Comparison of ENCODE assay signal across 1 cellular context in genomic region chr3:129114455-129114854, GRCh38.
TF ChIP-seq lines count a peak whose summit lies in the region.

No MANE protein-coding gene starts in this region.

TF ChIP-seq in WTC11, 78 proteins besides CTCF, POLR2A, EP300 and RAD21 (continued from another document):
- no peak for TF ChIP-seq STAT6 (CRISPR knock-in tag; conservative IDR thresholded peaks at IDR 0.05; ENCODE audit: low read depth)
TF ChIP-seq in WTC11: peak in this region for 1.
